18 cellular contexts compared by ENCODE assay signal in genomic region chr15:59413577-59413976, GRCh38. TPM values are rescaled to one million over a fixed set of nuclear protein-coding genes. Genes with fewer than 3 reads are reported as not detected.
DNase-seq lines count a peak whose midpoint lies in the region; ATAC-seq, FAIRE-seq and TF ChIP-seq lines count a peak whose summit lies in the region.
"Had no signal": no experiment of that assay in that cellular context is flagged by ENCODE, and none has a peak within 500 bp of the region (broad histone marks: within the 10 kb centered on the region; RNA-seq: fewer than 3 reads in every experiment).

No MANE protein-coding gene starts in this region.

- H3K4me3 ChIP-seq in SU-DHL-6 (ENCODE audit: insufficient read depth, low read length, poor library complexity, severe bottlenecking) (peak overlapping the region; percentile 11), mucosa of descending colon (no peak overlapping the region)

- H3K27me3 Mint-ChIP-seq in Calu3 (ENCODE audit: unreplicated experiment) = no peaks in the 10 kb centered on the region
- peaks cover 44% of the 10 kb centered on the region for H3K27me3 Mint-ChIP-seq in chondrocyte (ENCODE audit: low read depth)
- H3K27me3 Mint-ChIP-seq: CD4-positive, alpha-beta T cell had no signal

- H3K4me3 Mint-ChIP-seq in Calu3 (ENCODE audit: low read depth, unreplicated experiment) (peak overlapping the region; percentile 38), chondrocyte (ENCODE audit: unreplicated experiment) (no peak overlapping the region)
- H3K4me3 Mint-ChIP-seq: CD4-positive, alpha-beta T cell had no signal

- H3K36me3 Mint-ChIP-seq in Calu3 (ENCODE audit: insufficient read depth, unreplicated experiment) = peaks cover 24% of the 10 kb centered on the region
- H3K36me3 Mint-ChIP-seq in chondrocyte (ENCODE audit: low read depth) = no peaks in the 10 kb centered on the region

- no peaks in the 10 kb centered on the region for H3K27me3 ChIP-seq in SU-DHL-6 (ENCODE audit: low read length)

- H3K9ac ChIP-seq in SU-DHL-6 (ENCODE audit: low read length) = peak overlapping the region; percentile 41

- H2AFZ ChIP-seq in SU-DHL-6 (ENCODE audit: low read depth, low read length, severe bottlenecking) = no peak overlapping the region

- no peaks in the 10 kb centered on the region for H3K9me2 ChIP-seq in SU-DHL-6 (replicated peaks; ENCODE audit: insufficient read depth, low read length)

- peaks cover 6% of the 10 kb centered on the region for H3K79me2 ChIP-seq in SU-DHL-6 (ENCODE audit: insufficient read depth, low read length)

- H3K4me1 Mint-ChIP-seq in Calu3 (ENCODE audit: low read depth, unreplicated experiment) (peaks cover 56% of the 10 kb centered on the region), chondrocyte (ENCODE audit: low read depth) (no peaks in the 10 kb centered on the region)

- ATAC-seq in mucosa of descending colon (peak; percentile 6), GM18511 (IDR thresholded peaks at IDR 0.05; ENCODE audit: unreplicated experiment) (no peak)

- no peak for TF ChIP-seq CTCF in Calu3 (IDR thresholded peaks at IDR 0.05; ENCODE audit: unreplicated experiment)
- no peak for TF ChIP-seq CTCF in SU-DHL-6 (IDR thresholded peaks at IDR 0.05; ENCODE audit: insufficient read depth, low read length, poor library complexity, severe bottlenecking)
- TF ChIP-seq CTCF in mucosa of descending colon (IDR thresholded peaks at IDR 0.05) = no peak
- TF ChIP-seq CTCF in chondrocyte (IDR thresholded peaks at IDR 0.05) = no peak

- no peaks in the 10 kb centered on the region for H3K9me3 Mint-ChIP-seq in Calu3 (ENCODE audit: low read depth, unreplicated experiment)
- H3K9me3 Mint-ChIP-seq in chondrocyte (ENCODE audit: low read depth) = no peaks in the 10 kb centered on the region
- H3K9me3 Mint-ChIP-seq: CD4-positive, alpha-beta T cell had no signal

- intact Hi-C loops in Calu3 (cut with micrococcal nuclease; ENCODE audit: unreplicated experiment) (loop anchor here (5.0 kb wide), 2 partner anchors 79 to 166 kb away; no protein-coding TSS in a partner anchor), mucosa of descending colon (cut with DNase I, micrococcal nuclease) (no loop called here)

- CTCF ChIA-PET in Calu3 (lab: Charles Lee) = interaction anchor here (0.5 to 1.2 kb wide), 6 partner anchors 37 to 306 kb away, joined by 3 to 5 read pairs (median 3); no protein-coding TSS in a partner anchor

- DNase-seq in Calu3 = no peak
- DNase-seq in GM19239 (ENCODE audit: insufficient read length, low spot score) = no peak
- DNase-seq in mucosa of descending colon = no peak
- DNase-seq in NCI-H1048 (lab: John Stamatoyannopoulos, UW) = no peak
- DNase-seq in chondrocyte (ENCODE audit: low spot score) = no peak
- DNase-seq in OCI-M1 (lab: John Stamatoyannopoulos, UW) = no peak
- DNase-seq: AML-193; CD4-positive, alpha-beta T cell; DMS79; IMR-90; MV-4-11; NCI-H2107; SHP77 treated with DMSO at 0.1 percent for 48 hours had no signal

- H3K9me3 ChIP-seq in SU-DHL-6 (ENCODE audit: insufficient read depth, low read length) (no peaks in the 10 kb centered on the region), mucosa of descending colon (no peaks in the 10 kb centered on the region)

- peak; percentile 81 for FAIRE-seq in GM19239 (lab: Jason Lieb, UNC)
- FAIRE-seq: G401.6, H54, RCC 7860 had no signal

- peaks cover 22% of the 10 kb centered on the region for H3K4me1 ChIP-seq in mucosa of descending colon (ENCODE audit: low read depth)

- H3F3A ChIP-seq in SU-DHL-6 (ENCODE audit: insufficient read depth) = peaks cover 60% of the 10 kb centered on the region

- BruUV-seq in Calu3 (replicated peaks; lab: Mats Ljungman, UMichigan) = no TSS peak

- peak overlapping the region; percentile 100 for H3K27ac ChIP-seq in SU-DHL-6 (ENCODE audit: low read depth, low read length)

- H4K20me1 ChIP-seq in SU-DHL-6 (ENCODE audit: low read depth, low read length) = no peaks in the 10 kb centered on the region

- H3K27ac Mint-ChIP-seq in Calu3 (ENCODE audit: unreplicated experiment) (peak overlapping the region; percentile 71), chondrocyte (ENCODE audit: unreplicated experiment) (no peak overlapping the region)
- H3K27ac Mint-ChIP-seq: CD4-positive, alpha-beta T cell had no signal

- H3K36me3 ChIP-seq in SU-DHL-6 (ENCODE audit: low read length) = no peaks in the 10 kb centered on the region
- no peaks in the 10 kb centered on the region for H3K36me3 ChIP-seq in mucosa of descending colon (ENCODE audit: low read depth)

- H3K4me2 ChIP-seq in SU-DHL-6 (ENCODE audit: low read depth, low read length, poor library complexity, severe bottlenecking) = peak overlapping the region; percentile 49

RNA-seq across cellular contexts. Expression of gene FAM81A, which starts 24.4 kb away (rescaled TPM):
- total RNA-seq in Calu3 (2022) (16.0 TPM in 2 replicates), mucosa of descending colon (10 to 100 TPM in 1 of 3 donors, 1 to 10 TPM in 2; 4.1 to 10.3 (median 9.7) TPM), chondrocyte (0.15 to 0.54 TPM in 2 of 3 replicates, not detected in the other)
- total RNA-seq: CD4-positive, alpha-beta T cell; IMR-90 had no signal

RNA-seq across cellular contexts. Expression of gene MYO1E, which starts 40.9 kb away (rescaled TPM):
- 617 and 655 TPM in 2 replicates for total RNA-seq in Calu3 (2022)
- 100 to 1,000 TPM; 189 to 325 (median 283) TPM for total RNA-seq in mucosa of descending colon
- 141 to 192 TPM (median 172 TPM) in 3 replicates for total RNA-seq in chondrocyte
